Comparison of ENCODE assay signal across 8 cellular contexts in genomic region chr3:194671511-194671899, GRCh38. TPM values are rescaled to one million over a fixed set of nuclear protein-coding genes. Genes with fewer than 3 reads are reported as not detected.
A peak's percentile ranks its signal among the peaks of the same experiment; 100 is the strongest.
DNase-seq lines count a peak whose midpoint lies in the region; FAIRE-seq and TF ChIP-seq lines count a peak whose summit lies in the region.

No MANE protein-coding gene starts in this region.

- TF ChIP-seq POLR2A in spleen (IDR thresholded peaks at IDR 0.05) (no peak), GM12892 (IDR thresholded peaks at IDR 0.05; ENCODE audit: low read depth, low read length) (no peak)

- H3K9me3 ChIP-seq in ascending aorta (no peaks in the 10 kb centered on the region), iPS-18a (ENCODE audit: control insufficient read depth, low read depth, low read length) (no peaks in the 10 kb centered on the region), spleen (no peaks in the 10 kb centered on the region)

- H3K4me3 ChIP-seq in HFF-Myc (replicated peaks; ENCODE audit: low read depth, low read length) (peak overlapping the region; percentile 63), ascending aorta (peak overlapping the region; percentile 80 to 96), iPS-18a (ENCODE audit: low read length) (peak overlapping the region; percentile 93), spleen (peak overlapping the region; percentile 82 to 95 (median 92))

- peaks cover 2 to 22% of the 10 kb centered on the region in 2 donors for H3K36me3 ChIP-seq in ascending aorta
- H3K36me3 ChIP-seq in iPS-18a (ENCODE audit: control insufficient read depth, low read depth, low read length) = peaks cover 20% of the 10 kb centered on the region
- peaks cover 0 to 34% (median 22%) of the 10 kb centered on the region in 6 donors for H3K36me3 ChIP-seq in spleen

- TF ChIP-seq CTCF in HFF-Myc (IDR thresholded peaks at IDR 0.05; ENCODE audit: low read depth, low read length, missing control alignments) (peak; percentile 55), ascending aorta (IDR thresholded peaks at IDR 0.05) (peak in 2 of 3 experiments; percentile 20 to 46), spleen (IDR thresholded peaks at IDR 0.05 in 8 of 11, conservative IDR thresholded peaks at IDR 0.05 in 3 of 11) (peak in 10 of 11 experiments; percentile 15 to 65 (median 52))

- peak overlapping the region; percentile 97 for H3K9ac ChIP-seq in iPS-18a (ENCODE audit: low read length)

- 0 to 2% (median 0%) methylated on average over 5 of the region's 5 CpGs for WGBS in spleen, 5 donors

- no peak for FAIRE-seq in GM12892 (lab: Jason Lieb, UNC)

- intact Hi-C loops in ascending aorta (cut with DNase I) = loop anchor here (5.0 kb wide), 2 partner anchors 601 to 871 kb away; partner anchors contain the start of genes PPP1R2 and XXYLT1
- intact Hi-C loops in spleen (cut with DNase I; ENCODE audit: low total_unique reads) = loop anchor here (10.0 kb wide), 1 partner anchor 853 kb away; no protein-coding TSS in a partner anchor

- DNase-seq in activated CD4-positive, alpha-beta T cell treated with anti-CD3 and anti-CD28 coated beads for 4 hours = peak; percentile 29 to 34
- DNase-seq in activated CD4-positive, alpha-beta T cell treated with anti-CD3 and anti-CD28 coated beads, Interleukin-2, amount 50 U/mL, for 48 hours = no peak
- no peak for DNase-seq in HFF-Myc (ENCODE audit: extremely low read depth, low read depth)
- DNase-seq in NCI-H345 treated with DMSO at 0.1 percent for 48 hours (lab: John Stamatoyannopoulos, UW; ENCODE audit: unreplicated experiment) = peak; percentile 45
- DNase-seq in ascending aorta (ENCODE audit: low spot score in 2 of 2) = no peak
- no peak for DNase-seq in spleen
- DNase-seq in GM12892 (ENCODE audit: insufficient read length) = no peak

- H3K27ac ChIP-seq in ascending aorta (peak overlapping the region; percentile 83 to 89), iPS-18a (ENCODE audit: low read length) (peak overlapping the region; percentile 99), spleen (peak overlapping the region; percentile 88 to 97 (median 92))

- H3K4me1 ChIP-seq in ascending aorta (peaks cover 0 to 10% of the 10 kb centered on the region in 2 donors), iPS-18a (ENCODE audit: control insufficient read depth, low read depth, low read length) (peaks cover 5% of the 10 kb centered on the region), spleen (peaks cover 12 to 49% (median 25%) of the 10 kb centered on the region in 6 donors)

- no peaks in the 10 kb centered on the region for H3K27me3 ChIP-seq in ascending aorta
- peaks cover 26% of the 10 kb centered on the region for H3K27me3 ChIP-seq in iPS-18a (ENCODE audit: control insufficient read depth, insufficient read depth, low read length)
- H3K27me3 ChIP-seq in spleen (replicated peaks in 1 of 7) = no peaks in the 10 kb centered on the region

RNA-seq across cellular contexts. Expression of gene LSG1, which starts 0.5 kb away (rescaled TPM):
- 9.4 TPM for total RNA-seq in ascending aorta
- total RNA-seq in spleen = 10 to 100 TPM; 33.1 to 58.0 (median 44.1) TPM
- polyA plus RNA-seq in spleen = 10 to 100 TPM; 10.8 to 26.3 (median 15.6) TPM
- 19.2 TPM for polyA plus RNA-seq in GM12892 (2012; ENCODE audit: missing spikeins)

RNA-seq across cellular contexts. Expression of gene FAM43A, which starts 14.2 kb away (rescaled TPM):
- total RNA-seq in ascending aorta (53.9 TPM), spleen (100 to 1,000 TPM in 1 of 7 donors, 10 to 100 TPM in 6; 51.8 to 102 (median 74.0) TPM)
- polyA plus RNA-seq in spleen = 10 to 100 TPM; 16.9 to 62.8 (median 18.6) TPM
- 1.0 TPM for polyA plus RNA-seq in GM12892 (2012; ENCODE audit: missing spikeins)

RNA-seq across cellular contexts. Expression of gene TMEM44, which starts 38.3 kb away (rescaled TPM):
- total RNA-seq in ascending aorta = 2.6 TPM
- 10 to 100 TPM; 11.5 to 30.3 (median 21.7) TPM for total RNA-seq in spleen
- 10 to 100 TPM in 2 of 3 donors, 1 to 10 TPM in 1; 5.5 to 23.3 (median 22.4) TPM for polyA plus RNA-seq in spleen
- polyA plus RNA-seq in GM12892 (2012; ENCODE audit: missing spikeins) = 7.3 TPM

Comparison
In these comparisons a context has a peak if more than half of its experiments do, and no peak if none do; other contexts are left out.
1. DNase-seq: peak in activated CD4-positive, alpha-beta T cell treated with anti-CD3 and anti-CD28 coated beads for 4 hours (2 of 2) and NCI-H345 treated with DMSO at 0.1 percent for 48 hours (single experiment); none in activated CD4-positive, alpha-beta T cell treated with anti-CD3 and anti-CD28 coated beads, Interleukin-2, amount 50 U/mL, for 48 hours (0 of 2), HFF-Myc (single experiment), ascending aorta (0 of 2), spleen (single experiment) and GM12892 (single experiment).
2. Peak in every context shown above with its lines, with median percentiles within 50 percentile points of each other: H3K4me3 ChIP-seq, CTCF ChIP-seq and H3K27ac ChIP-seq.